In the genomic region with DNA sequence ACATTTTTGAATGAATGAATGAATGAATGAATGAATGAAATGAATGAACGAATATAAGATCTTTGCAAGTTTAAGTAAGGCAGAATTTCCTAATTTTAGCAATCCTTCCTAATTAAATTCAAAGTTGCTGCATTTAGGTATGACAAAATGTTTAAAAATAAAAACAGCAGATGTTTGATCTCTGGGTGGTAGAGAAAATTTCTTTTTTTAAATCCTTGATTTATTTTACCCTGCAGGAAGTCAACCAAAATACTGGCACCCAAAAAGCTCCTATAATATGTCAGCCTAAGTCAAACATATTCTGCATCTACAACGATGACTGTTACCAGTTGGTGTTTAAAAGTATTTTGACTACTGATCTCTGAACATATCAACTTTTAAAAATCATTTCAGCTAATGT, we compare ENCODE assay signal across 32 cellular contexts. TPM values are rescaled to one million over a fixed set of nuclear protein-coding genes. Genes with fewer than 3 reads are reported as not detected.
DNase-seq lines count a peak whose midpoint lies in the region; ATAC-seq and TF ChIP-seq lines count a peak whose summit lies in the region.
"Had no signal": no experiment of that assay in that cellular context is flagged by ENCODE, and none has a peak within 500 bp of the region (broad histone marks: within the 10 kb centered on the region; RNA-seq: fewer than 3 reads in every experiment).

No MANE protein-coding gene starts in this region.

- H3K4me1 Mint-ChIP-seq in H9: peaks cover 47 to 56% of the 10 kb centered on the region in 2 experiments

- H3K4me1 ChIP-seq in ACC112 (ENCODE audit: control insufficient read depth, insufficient read depth, low read length, unreplicated experiment) (peaks cover 56% of the 10 kb centered on the region), H9 (ENCODE audit: insufficient read depth, low read length) (peaks cover 10% of the 10 kb centered on the region; the same call in 1 of the 2 replicates), right cardiac atrium (ENCODE audit: control insufficient read depth, insufficient read depth, low read length) (peaks cover 3% of the 10 kb centered on the region)
- H3K4me1 ChIP-seq: breast epithelium, pancreas had no signal

- no peak overlapping the region for H4K91ac ChIP-seq in H9 (ENCODE audit: insufficient read length, low read depth, low read length)

- H2AK5ac ChIP-seq in H9 (ENCODE audit: insufficient read length, low read length): no peak overlapping the region

- no peak overlapping the region for H3K4me3 Mint-ChIP-seq in H9
- H3K4me3 Mint-ChIP-seq: activated CD4-positive, alpha-beta T cell treated with anti-CD3 and anti-CD28 coated beads for 36 hours; activated CD8-positive, alpha-beta T cell treated with anti-CD3 and anti-CD28 coated beads, Interleukin-2, amount 10 ng/mL, durations not matched to agents 7 days and 5 days; activated naive CD4-positive, alpha-beta T cell treated with anti-CD3 and anti-CD28 coated beads for 36 hours; effector memory CD8-positive, alpha-beta T cell; GM23338; natural killer cell treated with Interleukin-12 subunit alpha and Interleukin-12 subunit beta and Interleukin-15 and Interleukin-18, amount 100 ng/mL, for 72 hours; T-helper 2 cell treated with Interferon-gamma antibody and Interleukin-4, amounts not matched to agents 5 μg/mL and 100 μg/mL, for 36 hours had no signal

- H3K9me3 ChIP-seq in neural cell (ENCODE audit: low read length) (no peaks in the 10 kb centered on the region), H9 (ENCODE audit: control insufficient read depth, low read depth, low read length) (no peaks in the 10 kb centered on the region), right cardiac atrium (ENCODE audit: control insufficient read depth, low read length) (no peaks in the 10 kb centered on the region)
- H3K9me3 ChIP-seq: breast epithelium, heart right ventricle, pancreas had no signal

- no peak overlapping the region for H3K4ac ChIP-seq in H9 (ENCODE audit: low read depth, low read length)

- no peak for DNase-seq in coronary artery (ENCODE audit: low spot score)
- DNase-seq in H9: no peak
- no peak for DNase-seq in D341Med (ENCODE audit: low spot score)
- no peak for DNase-seq in dedifferentiated amniotic fluid mesenchymal stem cell (ENCODE audit: extremely low spot score)
- DNase-seq in right cardiac atrium: no peak
- DNase-seq: 8988T; activated CD4-positive, alpha-beta T cell treated with anti-CD3 and anti-CD28 coated beads for 36 hours; activated CD8-positive, alpha-beta T cell treated with anti-CD3 and anti-CD28 coated beads, Interleukin-2, amount 10 ng/mL, durations not matched to agents 7 days and 5 days; activated naive CD4-positive, alpha-beta T cell treated with anti-CD3 and anti-CD28 coated beads for 36 hours; Calu3; DND-41; effector memory CD8-positive, alpha-beta T cell; foreskin melanocyte; KG1; NCI-H1105 treated with DMSO at 0.1 percent for 48 hours; NCI-H2081 treated with DMSO at 0.1 percent for 48 hours; NCI-H345; pancreas; PC-9; small intestine; stimulated activated CD4-positive, alpha-beta T cell treated with anti-CD3 and anti-CD28 coated beads, Interleukin-1b, Interleukin-23, amount 100 ng/mL, for 48 hours; stimulated activated naive CD4-positive, alpha-beta T cell treated with Interleukin-2 at 50 U/mL for 16 hours had no signal

- H2BK12ac ChIP-seq in H9 (ENCODE audit: insufficient read length, low read depth, low read length): no peak overlapping the region

- ATAC-seq in SK-N-SH treated with all-trans-retinoic acid at 6 μM for 48 hours (no peak), right cardiac atrium (no peak)
- ATAC-seq: activated CD4-positive, alpha-beta T cell treated with anti-CD3 and anti-CD28 coated beads for 36 hours; activated CD8-positive, alpha-beta T cell treated with anti-CD3 and anti-CD28 coated beads, Interleukin-2, amount 10 ng/mL, durations not matched to agents 7 days and 5 days; effector memory CD8-positive, alpha-beta T cell; esophagus mucosa; natural killer cell treated with Interleukin-12 subunit alpha and Interleukin-12 subunit beta and Interleukin-15 and Interleukin-18, amount 100 ng/mL, for 72 hours; pancreas had no signal

- H3K9me2 ChIP-seq in neural cell (ENCODE audit: insufficient read depth, low read length): no peaks in the 10 kb centered on the region

- no peaks in the 10 kb centered on the region for H3K27me3 Mint-ChIP-seq in H9 (ENCODE audit: low read depth)
- H3K27me3 Mint-ChIP-seq: activated CD4-positive, alpha-beta T cell treated with anti-CD3 and anti-CD28 coated beads for 36 hours; effector memory CD8-positive, alpha-beta T cell; natural killer cell treated with Interleukin-12 subunit alpha and Interleukin-12 subunit beta and Interleukin-15 and Interleukin-18, amount 100 ng/mL, for 72 hours had no signal

- H3K27me3 ChIP-seq in ACC112 (ENCODE audit: insufficient read depth, low read length): no peaks in the 10 kb centered on the region
- no peaks in the 10 kb centered on the region for H3K27me3 ChIP-seq in neural cell (ENCODE audit: insufficient read depth, low read depth, low read length)
- no peaks in the 10 kb centered on the region for H3K27me3 ChIP-seq in H9 (ENCODE audit: insufficient read depth, low read length)
- no peaks in the 10 kb centered on the region for H3K27me3 ChIP-seq in right cardiac atrium (ENCODE audit: control insufficient read depth, insufficient read depth)
- H3K27me3 ChIP-seq: breast epithelium, heart right ventricle, pancreas had no signal

- no peaks in the 10 kb centered on the region for H3F3A ChIP-seq in neural cell (ENCODE audit: insufficient read depth, low read length, poor library complexity, severe bottlenecking)

- TF ChIP-seq RAD21 in neural cell (conservative IDR thresholded peaks at IDR 0.05): no peak

- H3K18ac ChIP-seq in H9 (ENCODE audit: insufficient read length, low read depth, low read length): no peak overlapping the region

- H2BK20ac ChIP-seq in H9 (ENCODE audit: low read depth, low read length, poor library complexity, severe bottlenecking): no peak overlapping the region

- H2BK120ac ChIP-seq in H9 (ENCODE audit: low read depth, low read length, poor library complexity, severe bottlenecking): no peak overlapping the region

- no peaks in the 10 kb centered on the region for H3K79me1 ChIP-seq in H9 (ENCODE audit: insufficient read depth, low read depth, low read length, poor library complexity, severe bottlenecking)

- no peak overlapping the region for H2BK15ac ChIP-seq in H9 (ENCODE audit: low read depth, low read length)

- H3K27ac ChIP-seq in ACC112 (ENCODE audit: low read depth, low read length): peak overlapping the region; percentile 72
- H3K27ac ChIP-seq in coronary artery: peak overlapping the region; percentile 50 to 77
- H3K27ac ChIP-seq in neural cell (ENCODE audit: low read length): no peak overlapping the region
- no peak overlapping the region for H3K27ac ChIP-seq in H9 (ENCODE audit: insufficient read length, low read depth, low read length)
- no peak overlapping the region for H3K27ac ChIP-seq in right cardiac atrium (ENCODE audit: low read length)
- H3K27ac ChIP-seq: pancreas, PC-9 had no signal

- H4K20me1 ChIP-seq in neural cell (ENCODE audit: insufficient read depth): no peaks in the 10 kb centered on the region
- H4K20me1 ChIP-seq in H9 (ENCODE audit: control insufficient read depth, insufficient read depth, insufficient read length): no peaks in the 10 kb centered on the region

- H3K79me2 ChIP-seq in ACC112 (ENCODE audit: control insufficient read depth, insufficient read depth, low read length, unreplicated experiment): no peaks in the 10 kb centered on the region
- H3K79me2 ChIP-seq in neural cell (replicated peaks; ENCODE audit: insufficient read depth, low read length): no peaks in the 10 kb centered on the region
- H3K79me2 ChIP-seq in H9 (ENCODE audit: insufficient read depth, low read length): no peaks in the 10 kb centered on the region

- no CpG with 5 or more reads among the region's 2 CpGs for WGBS in H9 (ENCODE audit: extremely low coverage, insufficient read length, low lambda C conversion rate)
- 71% methylated on average over 2 of the region's 2 CpGs for WGBS in right cardiac atrium

- no peak overlapping the region for H2BK5ac ChIP-seq in H9 (ENCODE audit: insufficient read length, low read length)

- no peaks in the 10 kb centered on the region for H3K23me2 ChIP-seq in H9 (ENCODE audit: insufficient read length, low read depth, low read length, poor library complexity, severe bottlenecking)

- TF ChIP-seq EP300 in neural cell (conservative IDR thresholded peaks at IDR 0.05; ENCODE audit: poor library complexity, severe bottlenecking): no peak

- H3T11ph ChIP-seq in H9 (ENCODE audit: low read length): no peak overlapping the region

- peaks cover 0 to 5% (median 4%) of the 10 kb centered on the region in 3 experiments; a peak in 3 of 7 replicates for H3K36me3 Mint-ChIP-seq in H9 (ENCODE audit: insufficient read depth in 1 of 3, low read depth in 3 of 3)
- H3K36me3 Mint-ChIP-seq: natural killer cell treated with Interleukin-12 subunit alpha and Interleukin-12 subunit beta and Interleukin-15 and Interleukin-18, amount 100 ng/mL, for 72 hours had no signal

- H3K4me3 ChIP-seq in ACC112 (ENCODE audit: low read depth, low read length): no peak overlapping the region
- H3K4me3 ChIP-seq in coronary artery: no peak overlapping the region
- H3K4me3 ChIP-seq in neural cell (ENCODE audit: low read length): peak overlapping the region; percentile 60
- H3K4me3 ChIP-seq in right cardiac atrium (ENCODE audit: low read length): no peak overlapping the region
- H3K4me3 ChIP-seq: breast epithelium, GM23338, heart right ventricle, lung, pancreas, PC-9 had no signal

- H4K5ac ChIP-seq in H9 (ENCODE audit: insufficient read length, low read depth, low read length): no peak overlapping the region

- TF ChIP-seq CTCF in coronary artery (IDR thresholded peaks at IDR 0.05) (no peak), neural cell (IDR thresholded peaks at IDR 0.05; ENCODE audit: poor library complexity, severe bottlenecking) (no peak), H9 (conservative IDR thresholded peaks at IDR 0.05) (no peak)

- no peak overlapping the region for H3K14ac ChIP-seq in H9 (ENCODE audit: insufficient read depth, low read length)

- no peaks in the 10 kb centered on the region for H3K36me3 ChIP-seq in ACC112 (ENCODE audit: insufficient read depth, low read length)
- H3K36me3 ChIP-seq in neural cell (ENCODE audit: insufficient read depth, low read length): no peaks in the 10 kb centered on the region
- H3K36me3 ChIP-seq: breast epithelium, heart right ventricle, pancreas had no signal

- H3K23ac ChIP-seq in H9 (ENCODE audit: insufficient read length, low read depth, low read length): no peak overlapping the region

- intact Hi-C loops in right cardiac atrium (cut with DNase I): no loop called here

- peaks cover 0 to 3% of the 10 kb centered on the region in 2 experiments; a peak in 1 of 5 replicates for H3K9me3 Mint-ChIP-seq in H9
- H3K9me3 Mint-ChIP-seq: activated naive CD4-positive, alpha-beta T cell treated with anti-CD3 and anti-CD28 coated beads for 36 hours; effector memory CD8-positive, alpha-beta T cell; GM23338; natural killer cell treated with Interleukin-12 subunit alpha and Interleukin-12 subunit beta and Interleukin-15 and Interleukin-18, amount 100 ng/mL, for 72 hours had no signal

- 0 out of 7 replicates have a peak overlapping the region, but pooled peaks of 1 of the 3 experiments have one; percentile 78 for H3K27ac Mint-ChIP-seq in H9
- H3K27ac Mint-ChIP-seq: activated CD4-positive, alpha-beta T cell treated with anti-CD3 and anti-CD28 coated beads for 36 hours; activated CD8-positive, alpha-beta T cell treated with anti-CD3 and anti-CD28 coated beads, Interleukin-2, amount 10 ng/mL, durations not matched to agents 7 days and 5 days; activated naive CD4-positive, alpha-beta T cell treated with anti-CD3 and anti-CD28 coated beads for 36 hours; natural killer cell treated with Interleukin-12 subunit alpha and Interleukin-12 subunit beta and Interleukin-15 and Interleukin-18, amount 100 ng/mL, for 72 hours; T-helper 2 cell treated with Interferon-gamma antibody and Interleukin-4, amounts not matched to agents 5 μg/mL and 100 μg/mL, for 36 hours had no signal

- H3K9ac ChIP-seq in neural cell (ENCODE audit: low read length) (no peak overlapping the region), H9 (ENCODE audit: extremely low read depth, insufficient read length, low read length) (no peak overlapping the region)

- peak overlapping the region; percentile 50 for H3K4me2 ChIP-seq in neural cell (ENCODE audit: low read length)
- no peak overlapping the region for H3K4me2 ChIP-seq in H9 (ENCODE audit: insufficient read depth, insufficient read length, low read length)
- H3K4me2 ChIP-seq: PC-9 had no signal

- no peak overlapping the region for H3K56ac ChIP-seq in H9 (ENCODE audit: insufficient read length, low read depth, low read length)

- H4K8ac ChIP-seq in H9 (replicated peaks; ENCODE audit: insufficient read length, low read depth, low read length): no peak overlapping the region

- H2AFZ ChIP-seq in ACC112 (ENCODE audit: low read length, unreplicated experiment) (peak overlapping the region; percentile 64), neural cell (ENCODE audit: low read depth, low read length) (no peak overlapping the region), H9 (ENCODE audit: low read length) (no peak overlapping the region)
- H2AFZ ChIP-seq: GM23338, PC-9 had no signal

RNA-seq across cellular contexts. Expression of gene TTC39B, which starts 58.4 kb away (rescaled TPM):
- 2.8 and 2.9 TPM in 2 replicates for polyA plus RNA-seq in neural cell
- 10.2 and 12.4 TPM in 2 replicates for polyA minus RNA-seq in neural cell
- 8.1 and 8.2 TPM in 2 replicates for total RNA-seq in H9 (2021)
- 1 to 10 TPM; 2.9 to 3.8 (median 3.3) TPM for total RNA-seq in right cardiac atrium
- 1.00 TPM for polyA plus RNA-seq in right cardiac atrium

Comparison
In these comparisons a context has a peak if more than half of its experiments do, and no peak if none do; other contexts are left out.
1. H3K27ac ChIP-seq: peak in ACC112 (single experiment) and coronary artery (2 of 2); none in neural cell (single experiment), H9 (single experiment) and right cardiac atrium (single experiment).